ENCODE assay signal across 21 cellular contexts in the genomic region with DNA sequence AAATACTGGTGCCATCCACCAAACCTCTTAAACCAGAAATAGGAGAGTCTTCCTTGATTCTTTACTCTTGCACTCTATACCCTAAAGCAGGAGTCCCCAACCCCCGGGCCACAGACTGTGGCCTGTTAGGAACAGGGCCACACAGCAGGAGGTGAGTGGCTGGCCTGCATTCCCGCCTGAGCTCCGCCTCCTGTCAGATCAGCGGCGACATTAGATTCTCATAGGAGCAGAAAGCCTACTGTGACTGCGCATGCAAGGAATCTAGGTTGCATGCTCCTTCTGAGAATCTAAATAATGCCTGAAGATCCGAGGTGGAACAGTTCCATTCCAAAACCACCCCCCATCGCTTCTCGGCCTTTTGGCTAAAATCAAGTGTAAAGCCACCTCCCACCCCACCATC. TPM values are rescaled to one million over a fixed set of nuclear protein-coding genes. Genes with fewer than 3 reads are reported as not detected.
DNase-seq lines count a peak whose midpoint lies in the region; ATAC-seq, FAIRE-seq and TF ChIP-seq lines count a peak whose summit lies in the region.
"Had no signal": no experiment of that assay in that cellular context is flagged by ENCODE, and none has a peak within 500 bp of the region (broad histone marks: within the 10 kb centered on the region; RNA-seq: fewer than 3 reads in every experiment).

No MANE protein-coding gene starts in this region.

- peak overlapping the region; percentile 42 for H3K4me2 ChIP-seq in HCT116 (ENCODE audit: low read length)
- H3K4me2 ChIP-seq in astrocyte (ENCODE audit: low read length): no peak overlapping the region
- H3K4me2 ChIP-seq: PC-9 had no signal

- H3K4me1 ChIP-seq in HCT116 (ENCODE audit: control insufficient read depth in 1 of 2, insufficient read depth in 2 of 2, low read length in 2 of 2) (peaks cover 5 to 8% of the 10 kb centered on the region in 2 experiments; a peak in 3 of 4 replicates), astrocyte (ENCODE audit: insufficient read depth, low read length) (no peaks in the 10 kb centered on the region), vagina (no peaks in the 10 kb centered on the region)

- intact Hi-C loops in HCT116 (cut with micrococcal nuclease) (no loop called here), vagina (cut with DNase I) (no loop called here)

- H3K36me3 Mint-ChIP-seq in astrocyte (ENCODE audit: low read depth, unreplicated experiment): no peaks in the 10 kb centered on the region
- H3K36me3 Mint-ChIP-seq in effector memory CD8-positive, alpha-beta T cell (ENCODE audit: insufficient read depth): peaks cover 3% of the 10 kb centered on the region
- H3K36me3 Mint-ChIP-seq: CD8-positive, alpha-beta T cell had no signal

- no peaks in the 10 kb centered on the region for H3K4me1 Mint-ChIP-seq in astrocyte (ENCODE audit: low read depth, unreplicated experiment)
- no peaks in the 10 kb centered on the region for H3K4me1 Mint-ChIP-seq in effector memory CD8-positive, alpha-beta T cell (ENCODE audit: low read depth in 2 of 2)

- CTCF ChIA-PET in HCT116 (lab: Charles Lee): no interaction called here

- H3K9me3 Mint-ChIP-seq in astrocyte (ENCODE audit: unreplicated experiment): no peaks in the 10 kb centered on the region
- no peaks in the 10 kb centered on the region for H3K9me3 Mint-ChIP-seq in effector memory CD8-positive, alpha-beta T cell
- H3K9me3 Mint-ChIP-seq: CD8-positive, alpha-beta T cell had no signal

- peaks cover 5% of the 10 kb centered on the region for H3K27me3 Mint-ChIP-seq in astrocyte (ENCODE audit: low read depth, unreplicated experiment)
- peaks cover 38 to 54% of the 10 kb centered on the region in 2 donors for H3K27me3 Mint-ChIP-seq in effector memory CD8-positive, alpha-beta T cell

- H3K27ac ChIP-seq in HCT116 (ENCODE audit: low read depth, low read length) (no peak overlapping the region), astrocyte (ENCODE audit: low read depth, low read length) (no peak overlapping the region), vagina (no peak overlapping the region)
- H3K27ac ChIP-seq: PC-9, SK-N-MC had no signal

- TF ChIP-seq POLR2A in HCT116 (IDR thresholded peaks at IDR 0.05; ENCODE audit: borderline replicate concordance, extremely low read depth, insufficient read depth, insufficient read length) (no peak), vagina (IDR thresholded peaks at IDR 0.05) (no peak)

- no peaks in the 10 kb centered on the region for H4K20me1 ChIP-seq in HCT116 (ENCODE audit: insufficient read depth)
- no peaks in the 10 kb centered on the region for H4K20me1 ChIP-seq in astrocyte (ENCODE audit: insufficient read depth, low read length)

- H3K27ac Mint-ChIP-seq in astrocyte (ENCODE audit: unreplicated experiment): peak overlapping the region; percentile 62
- H3K27ac Mint-ChIP-seq in effector memory CD8-positive, alpha-beta T cell: no peak overlapping the region
- H3K27ac Mint-ChIP-seq: CD8-positive, alpha-beta T cell had no signal

- H3K4me3 ChIP-seq in HCT116 (replicated peaks in 1 of 2; ENCODE audit: low read depth in 1 of 2, low read length in 2 of 2) (no peak overlapping the region), astrocyte (ENCODE audit: insufficient read depth, low read depth, low read length) (no peak overlapping the region), vagina (no peak overlapping the region)
- H3K4me3 ChIP-seq: PC-9, SK-N-MC had no signal

- ATAC-seq in HCT116 (peak; percentile 91), HG02970 (IDR thresholded peaks at IDR 0.05; ENCODE audit: low FRiP score, unreplicated experiment) (no peak), SK-N-SH treated with all-trans-retinoic acid at 6 μM for 48 hours (no peak)
- ATAC-seq in effector memory CD8-positive, alpha-beta T cell (replicated peaks): no peak
- ATAC-seq: CD8-positive, alpha-beta T cell had no signal

- no TSS peak for BruUV-seq in HCT116 (replicated peaks; lab: Mats Ljungman, UMichigan)

- no peaks in the 10 kb centered on the region for H3K36me3 ChIP-seq in HCT116 (ENCODE audit: control insufficient read depth in 1 of 2, insufficient read depth in 2 of 2, low read length in 2 of 2)
- H3K36me3 ChIP-seq in astrocyte (ENCODE audit: insufficient read depth, low read length): no peaks in the 10 kb centered on the region
- no peaks in the 10 kb centered on the region for H3K36me3 ChIP-seq in vagina

- no peak for TF ChIP-seq RAD21 in HCT116 (IDR thresholded peaks at IDR 0.05; ENCODE audit: low read depth)

- POLR2A ChIA-PET in HCT116 (lab: Charles Lee): no interaction called here

- no peaks in the 10 kb centered on the region for H3K9me2 ChIP-seq in HCT116 (ENCODE audit: insufficient read depth)

- RAD21 ChIA-PET in HCT116 (lab: Charles Lee; ENCODE audit: low non-redundant PET in 1 of 2, low total read pairs in 2 of 2, uncharacterized antibody in 2 of 2, unreplicated experiment in 2 of 2): no interaction called here

- H3K9me3 ChIP-seq in HCT116 (ENCODE audit: control insufficient read depth in 1 of 2, insufficient read depth in 1 of 2, low read depth in 1 of 2, low read length in 2 of 2) (no peaks in the 10 kb centered on the region), astrocyte (ENCODE audit: insufficient read depth, low read depth, low read length) (no peaks in the 10 kb centered on the region), vagina (no peaks in the 10 kb centered on the region)

- H3K4me3 Mint-ChIP-seq in astrocyte (ENCODE audit: unreplicated experiment): no peak overlapping the region
- H3K4me3 Mint-ChIP-seq in effector memory CD8-positive, alpha-beta T cell: no peak overlapping the region
- H3K4me3 Mint-ChIP-seq: CD8-positive, alpha-beta T cell had no signal

- DNase-seq in HCT116 (ENCODE audit: low read depth, low spot score): no peak
- no peak for DNase-seq in astrocyte (ENCODE audit: low read depth)
- DNase-seq in iPS DF 19.7 (ENCODE audit: low read depth, low spot score): peak; percentile 35
- peak; percentile 72 for DNase-seq in retina
- no peak for DNase-seq in vagina (ENCODE audit: extremely low spot score in 2 of 2)
- no peak for DNase-seq in effector memory CD8-positive, alpha-beta T cell
- DNase-seq: CD8-positive, alpha-beta T cell; DMS79 treated with DMSO at 0.1 percent for 48 hours; KBM-7; NCI-H1048; NCI-H146; NCI-H2081 treated with DMSO at 0.1 percent for 48 hours; NCI-H69; PC-9 had no signal

- H3K27me3 ChIP-seq in HCT116 (ENCODE audit: insufficient read depth, low read length): no peaks in the 10 kb centered on the region
- H3K27me3 ChIP-seq in astrocyte (ENCODE audit: insufficient read depth, low read length): no peaks in the 10 kb centered on the region
- H3K27me3 ChIP-seq in vagina: no peaks in the 10 kb centered on the region

- no peak overlapping the region for H3K9ac ChIP-seq in HCT116 (ENCODE audit: low read length)
- H3K9ac ChIP-seq in astrocyte (ENCODE audit: low read length): no peak overlapping the region

- H2AFZ ChIP-seq in HCT116 (ENCODE audit: low read depth, low read length, poor library complexity, severe bottlenecking): peak overlapping the region; percentile 62
- no peak overlapping the region for H2AFZ ChIP-seq in astrocyte (ENCODE audit: low read depth, low read length)
- H2AFZ ChIP-seq: PC-9 had no signal

- TF ChIP-seq CTCF in HCT116 (IDR thresholded peaks at IDR 0.05 in 2 of 3, conservative IDR thresholded peaks at IDR 0.05 in 1 of 3; ENCODE audit: borderline replicate concordance in 1 of 3, insufficient read depth in 1 of 3, low read depth in 2 of 3, low read length in 2 of 3): no peak
- TF ChIP-seq CTCF in astrocyte (IDR thresholded peaks at IDR 0.05; ENCODE audit: insufficient read depth, low read depth, low read length): no peak
- no peak for TF ChIP-seq CTCF in vagina (IDR thresholded peaks at IDR 0.05)

- FAIRE-seq in astrocyte (lab: Jason Lieb, UNC): no peak
- FAIRE-seq: D721Med, HTR-8/SVneo had no signal

- H3K79me2 ChIP-seq in HCT116 (ENCODE audit: insufficient read depth, low read length) (no peaks in the 10 kb centered on the region), astrocyte (ENCODE audit: insufficient read depth, low read length) (no peaks in the 10 kb centered on the region)

TF ChIP-seq in HCT116, 20 proteins besides CTCF, POLR2A, EP300 and RAD21:
- TF ChIP-seq, protein P1, sequence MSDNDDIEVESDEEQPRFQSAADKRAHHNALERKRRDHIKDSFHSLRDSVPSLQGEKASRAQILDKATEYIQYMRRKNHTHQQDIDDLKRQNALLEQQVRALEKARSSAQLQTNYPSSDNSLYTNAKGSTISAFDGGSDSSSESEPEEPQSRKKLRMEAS (IDR thresholded peaks at IDR 0.05): 0 out of 2 replicates have a peak, but pooled peaks have one; percentile 25
- no peak for TF ChIP-seq YY1 (IDR thresholded peaks at IDR 0.05; ENCODE audit: extremely low read depth, insufficient replicate concordance, low read depth, low read length)

TF ChIP-seq in SK-N-SH treated with all-trans-retinoic acid at 6 μM for 48 hours, 23 proteins besides CTCF, POLR2A, EP300 and RAD21 (continues in another document):
- TF ChIP-seq, protein P2, sequence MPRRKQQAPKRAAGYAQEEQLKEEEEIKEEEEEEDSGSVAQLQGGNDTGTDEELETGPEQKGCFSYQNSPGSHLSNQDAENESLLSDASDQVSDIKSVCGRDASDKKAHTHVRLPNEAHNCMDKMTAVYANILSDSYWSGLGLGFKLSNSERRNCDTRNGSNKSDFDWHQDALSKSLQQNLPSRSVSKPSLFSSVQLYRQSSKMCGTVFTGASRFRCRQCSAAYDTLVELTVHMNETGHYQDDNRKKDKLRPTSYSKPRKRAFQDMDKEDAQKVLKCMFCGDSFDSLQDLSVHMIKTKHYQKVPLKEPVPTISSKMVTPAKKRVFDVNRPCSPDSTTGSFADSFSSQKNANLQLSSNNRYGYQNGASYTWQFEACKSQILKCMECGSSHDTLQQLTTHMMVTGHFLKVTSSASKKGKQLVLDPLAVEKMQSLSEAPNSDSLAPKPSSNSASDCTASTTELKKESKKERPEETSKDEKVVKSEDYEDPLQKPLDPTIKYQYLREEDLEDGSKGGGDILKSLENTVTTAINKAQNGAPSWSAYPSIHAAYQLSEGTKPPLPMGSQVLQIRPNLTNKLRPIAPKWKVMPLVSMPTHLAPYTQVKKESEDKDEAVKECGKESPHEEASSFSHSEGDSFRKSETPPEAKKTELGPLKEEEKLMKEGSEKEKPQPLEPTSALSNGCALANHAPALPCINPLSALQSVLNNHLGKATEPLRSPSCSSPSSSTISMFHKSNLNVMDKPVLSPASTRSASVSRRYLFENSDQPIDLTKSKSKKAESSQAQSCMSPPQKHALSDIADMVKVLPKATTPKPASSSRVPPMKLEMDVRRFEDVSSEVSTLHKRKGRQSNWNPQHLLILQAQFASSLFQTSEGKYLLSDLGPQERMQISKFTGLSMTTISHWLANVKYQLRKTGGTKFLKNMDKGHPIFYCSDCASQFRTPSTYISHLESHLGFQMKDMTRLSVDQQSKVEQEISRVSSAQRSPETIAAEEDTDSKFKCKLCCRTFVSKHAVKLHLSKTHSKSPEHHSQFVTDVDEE (CRISPR knock-in tag; IDR thresholded peaks at IDR 0.05): no peak
- TF ChIP-seq OSR1 (CRISPR knock-in tag; IDR thresholded peaks at IDR 0.05) (no peak), ZNF8 (CRISPR knock-in tag; IDR thresholded peaks at IDR 0.05) (no peak), ZFP3 (CRISPR knock-in tag; IDR thresholded peaks at IDR 0.05) (no peak), ESRRG (CRISPR knock-in tag; IDR thresholded peaks at IDR 0.05) (no peak)

RNA-seq across cellular contexts. Expression of gene SRCIN1, which starts 30.3 kb away (rescaled TPM):
- 10.5 TPM for total RNA-seq in HCT116 (2021; ENCODE audit: unreplicated experiment)
- 5.3 and 6.6 TPM in 2 replicates for polyA plus RNA-seq in HCT116 (2012)
- 0.75 and 1.5 TPM in 2 replicates for total RNA-seq in astrocyte
- total RNA-seq in vagina: 5.2 TPM
- polyA plus RNA-seq: AG04450, BJ had no signal

RNA-seq across cellular contexts. Expression of gene EPOP, which starts 38.7 kb away (rescaled TPM):
- total RNA-seq in HCT116 (2021; ENCODE audit: unreplicated experiment) (37.9 TPM), astrocyte (2.4 and 4.1 TPM in 2 replicates), vagina (0.98 TPM)
- polyA plus RNA-seq in HCT116 (2012): 15.2 and 19.0 TPM in 2 replicates

Comparison
In these comparisons a context has a peak if more than half of its experiments do, and no peak if none do; other contexts are left out.
1. DNase-seq: peak in iPS DF 19.7 (single experiment) and retina (single experiment); none in HCT116 (single experiment), astrocyte (single experiment), vagina (0 of 2) and effector memory CD8-positive, alpha-beta T cell (0 of 3).